In the genomic region with DNA sequence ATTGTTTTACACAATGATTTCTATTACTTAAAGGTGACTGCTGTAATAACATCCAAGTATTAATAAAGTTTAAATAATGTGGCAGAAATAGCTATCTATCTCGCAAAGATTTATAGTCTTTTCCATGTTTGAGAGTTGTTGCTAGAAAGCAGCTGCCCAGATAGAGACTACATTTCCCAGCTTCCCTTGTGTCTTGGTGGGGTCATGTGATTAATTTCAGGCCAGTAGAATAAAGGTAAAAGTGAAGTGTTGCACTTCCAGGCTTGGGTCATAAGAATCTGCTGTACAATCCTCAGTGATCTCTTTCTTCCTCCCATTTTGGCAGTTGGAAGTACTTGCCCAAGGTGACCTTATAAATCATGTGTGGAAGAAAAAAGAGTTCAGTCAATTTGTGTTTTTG, we compare ENCODE assay signal across 15 cellular contexts.
DNase-seq lines count a peak whose midpoint lies in the region; ATAC-seq and TF ChIP-seq lines count a peak whose summit lies in the region.
"Had no signal": no experiment of that assay in that cellular context is flagged by ENCODE, and none has a peak within 500 bp of the region (broad histone marks: within the 10 kb centered on the region; RNA-seq: fewer than 3 reads in every experiment).

No MANE protein-coding gene starts in this region.

- H3K23ac ChIP-seq in mesendoderm (ENCODE audit: low read length), result no peak overlapping the region

- peaks cover 10% of the 10 kb centered on the region for H3K4me1 Mint-ChIP-seq in MCF 10A (ENCODE audit: insufficient read depth, unreplicated experiment)
- H3K4me1 Mint-ChIP-seq: CD4-positive, alpha-beta memory T cell; IgD-negative memory B cell had no signal

- peak; percentile 63; the same call in 1 of the 2 replicates for ATAC-seq in HCT116
- no peak for ATAC-seq in GM18498 (IDR thresholded peaks at IDR 0.05; ENCODE audit: unreplicated experiment)
- ATAC-seq: A549, GM12878 had no signal

- H2BK120ac ChIP-seq in mesendoderm (ENCODE audit: low read depth, low read length), result no peak overlapping the region

- TF ChIP-seq CTCF in MCF 10A (IDR thresholded peaks at IDR 0.05; ENCODE audit: unreplicated experiment), result no peak
- no peak for TF ChIP-seq CTCF in breast epithelium (IDR thresholded peaks at IDR 0.05)
- TF ChIP-seq CTCF in HCT116 (IDR thresholded peaks at IDR 0.05 in 2 of 3, conservative IDR thresholded peaks at IDR 0.05 in 1 of 3; ENCODE audit: borderline replicate concordance in 1 of 3, insufficient read depth in 1 of 3, low read depth in 2 of 3, low read length in 2 of 3), result no peak

- no CpG with 5 or more reads among the region's 1 CpG for WGBS in mesendoderm (ENCODE audit: extremely low coverage, insufficient coverage, low lambda C conversion rate)

- no peak overlapping the region for H3K27ac ChIP-seq in breast epithelium
- H3K27ac ChIP-seq in HCT116 (ENCODE audit: low read depth, low read length), result no peak overlapping the region
- no peak overlapping the region for H3K27ac ChIP-seq in mesendoderm (ENCODE audit: low read depth, low read length)
- H3K27ac ChIP-seq: A549, C4-2B, KMS-11 had no signal

- H3K4ac ChIP-seq in mesendoderm (ENCODE audit: low read depth, low read length), result no peak overlapping the region

- no peak overlapping the region for H2BK15ac ChIP-seq in mesendoderm (replicated peaks; ENCODE audit: low read depth)

- RAD21 ChIA-PET in HCT116 (lab: Charles Lee; ENCODE audit: low non-redundant PET in 1 of 2, low total read pairs in 2 of 2, uncharacterized antibody in 2 of 2, unreplicated experiment in 2 of 2), result no interaction called here

- no peaks in the 10 kb centered on the region for H3K27me3 ChIP-seq in breast epithelium
- H3K27me3 ChIP-seq in HCT116 (ENCODE audit: insufficient read depth, low read length), result no peaks in the 10 kb centered on the region
- no peaks in the 10 kb centered on the region for H3K27me3 ChIP-seq in mesendoderm (ENCODE audit: insufficient read depth, low read length, poor library complexity)
- H3K27me3 ChIP-seq: BE2C had no signal

- H3K18ac ChIP-seq in mesendoderm (ENCODE audit: low read length), result no peak overlapping the region

- no peak overlapping the region for H3K4me3 Mint-ChIP-seq in MCF 10A (ENCODE audit: unreplicated experiment)
- H3K4me3 Mint-ChIP-seq: CD4-positive, alpha-beta memory T cell; IgD-negative memory B cell had no signal

- no peak for TF ChIP-seq RAD21 in HCT116 (IDR thresholded peaks at IDR 0.05; ENCODE audit: low read depth)

- H3K27me3 Mint-ChIP-seq in MCF 10A (ENCODE audit: insufficient read depth, unreplicated experiment), result no peaks in the 10 kb centered on the region
- H3K27me3 Mint-ChIP-seq: CD4-positive, alpha-beta memory T cell; IgD-negative memory B cell had no signal

- no peak overlapping the region for H4K8ac ChIP-seq in mesendoderm (ENCODE audit: low read depth, low read length)

- TF ChIP-seq POLR2A in breast epithelium (IDR thresholded peaks at IDR 0.05) (no peak), HCT116 (IDR thresholded peaks at IDR 0.05; ENCODE audit: borderline replicate concordance, extremely low read depth, insufficient read depth, insufficient read length) (no peak)

- H3K36me3 Mint-ChIP-seq in MCF 10A (ENCODE audit: insufficient read depth, unreplicated experiment), result no peaks in the 10 kb centered on the region
- H3K36me3 Mint-ChIP-seq: CD4-positive, alpha-beta memory T cell; IgD-negative memory B cell had no signal

- POLR2A ChIA-PET in MCF 10A (lab: Yijun Ruan, JAX) (no interaction called here), HCT116 (lab: Charles Lee) (no interaction called here)

- no peaks in the 10 kb centered on the region for H3K9me2 ChIP-seq in HCT116 (ENCODE audit: insufficient read depth)

- H3K79me2 ChIP-seq in HCT116 (ENCODE audit: insufficient read depth, low read length), result no peaks in the 10 kb centered on the region
- H3K79me2 ChIP-seq in mesendoderm (ENCODE audit: control insufficient read depth, insufficient read depth, low read length), result no peaks in the 10 kb centered on the region

- no peak overlapping the region for H3K4me2 ChIP-seq in HCT116 (ENCODE audit: low read length)
- H3K4me2 ChIP-seq in mesendoderm (ENCODE audit: low read length), result no peak overlapping the region
- H3K4me2 ChIP-seq: A549, KMS-11 had no signal

- H3K4me3 ChIP-seq in breast epithelium (no peak overlapping the region), HCT116 (replicated peaks in 1 of 2; ENCODE audit: low read depth in 1 of 2, low read length in 2 of 2) (no peak overlapping the region), mesendoderm (ENCODE audit: low read length) (no peak overlapping the region)
- H3K4me3 ChIP-seq: A549, GM12878 had no signal

- H3K79me1 ChIP-seq in mesendoderm (ENCODE audit: low read length), result no peaks in the 10 kb centered on the region

- intact Hi-C loops in MCF 10A (cut with micrococcal nuclease), result no loop called here
- intact Hi-C loops in breast epithelium (cut with DNase I; ENCODE audit: low total_unique reads), result no loop called here
- intact Hi-C loops in HCT116 (cut with micrococcal nuclease), result no loop called here

- H3K9ac ChIP-seq in HCT116 (ENCODE audit: low read length) (no peak overlapping the region), mesendoderm (ENCODE audit: low read length) (no peak overlapping the region)
- H3K9ac ChIP-seq: KMS-11 had no signal

- peaks cover 20% of the 10 kb centered on the region for H3K9me3 Mint-ChIP-seq in MCF 10A (ENCODE audit: unreplicated experiment)

- peak; percentile 1 for DNase-seq in MCF 10A (ENCODE audit: unreplicated experiment)
- no peak for DNase-seq in breast epithelium (ENCODE audit: low spot score in 2 of 2)
- no peak for DNase-seq in HCT116 (ENCODE audit: low read depth, low spot score)
- DNase-seq in OCI-M1 (lab: John Stamatoyannopoulos, UW), result peak; percentile 34
- peak; percentile 6 for DNase-seq in mesendoderm
- DNase-seq in NCI-H510A (lab: John Stamatoyannopoulos, UW), result no peak
- no peak for DNase-seq in EL
- DNase-seq: BE2C; CD4-positive, alpha-beta memory T cell had no signal

- H3K4me1 ChIP-seq in breast epithelium (no peaks in the 10 kb centered on the region), HCT116 (ENCODE audit: control insufficient read depth in 1 of 2, insufficient read depth in 2 of 2, low read length in 2 of 2) (no peaks in the 10 kb centered on the region), mesendoderm (ENCODE audit: control insufficient read depth, low read depth, low read length) (no peaks in the 10 kb centered on the region)
- H3K4me1 ChIP-seq: A549, BE2C had no signal

- H3K27ac Mint-ChIP-seq in MCF 10A (ENCODE audit: low read depth, unreplicated experiment), result no peak overlapping the region
- H3K27ac Mint-ChIP-seq: CD4-positive, alpha-beta memory T cell; IgD-negative memory B cell had no signal

- no TSS peak for BruUV-seq in MCF 10A (replicated peaks; lab: Mats Ljungman, UMichigan)
- BruUV-seq in HCT116 (replicated peaks; lab: Mats Ljungman, UMichigan), result no TSS peak

- peaks cover 6 to 15% of the 10 kb centered on the region in 2 donors for H3K9me3 ChIP-seq in breast epithelium
- no peaks in the 10 kb centered on the region for H3K9me3 ChIP-seq in HCT116 (ENCODE audit: control insufficient read depth in 1 of 2, insufficient read depth in 1 of 2, low read depth in 1 of 2, low read length in 2 of 2)
- H3K9me3 ChIP-seq: A549, BE2C had no signal

- H4K5ac ChIP-seq in mesendoderm (ENCODE audit: low read length), result no peak overlapping the region

- H2BK5ac ChIP-seq in mesendoderm (ENCODE audit: low read length), result no peak overlapping the region

- H3K56ac ChIP-seq in mesendoderm (ENCODE audit: low read length), result no peak overlapping the region

- CTCF ChIA-PET in MCF 10A (lab: Yijun Ruan, JAX), result no interaction called here
- CTCF ChIA-PET in HCT116 (lab: Charles Lee), result no interaction called here

- peak overlapping the region; percentile 76 for H2AFZ ChIP-seq in HCT116 (ENCODE audit: low read depth, low read length, poor library complexity, severe bottlenecking)

- H2AK5ac ChIP-seq in mesendoderm (ENCODE audit: low read length), result no peak overlapping the region

- no peaks in the 10 kb centered on the region for H4K20me1 ChIP-seq in HCT116 (ENCODE audit: insufficient read depth)

- H3K36me3 ChIP-seq in breast epithelium, result no peaks in the 10 kb centered on the region
- H3K36me3 ChIP-seq in HCT116 (ENCODE audit: control insufficient read depth in 1 of 2, insufficient read depth in 2 of 2, low read length in 2 of 2), result no peaks in the 10 kb centered on the region
- no peaks in the 10 kb centered on the region for H3K36me3 ChIP-seq in mesendoderm (ENCODE audit: control insufficient read depth, insufficient read depth, low read length)
- H3K36me3 ChIP-seq: BE2C had no signal

TF ChIP-seq in HCT116, 20 proteins besides CTCF, POLR2A, EP300 and RAD21:
- TF ChIP-seq EZH2phosphoT487 (IDR thresholded peaks at IDR 0.05; ENCODE audit: borderline replicate concordance), result no peak
- TF ChIP-seq CBX3 (IDR thresholded peaks at IDR 0.05; ENCODE audit: low read depth), result no peak
- TF ChIP-seq SRF (IDR thresholded peaks at IDR 0.05; ENCODE audit: low read depth), result no peak
- no peak for TF ChIP-seq SP1 (IDR thresholded peaks at IDR 0.05; ENCODE audit: low read depth)
- no peak for TF ChIP-seq TCF7L2 (IDR thresholded peaks at IDR 0.05; ENCODE audit: borderline replicate concordance, extremely low read depth, insufficient read depth, insufficient read length)
- no peak for TF ChIP-seq YY1 (IDR thresholded peaks at IDR 0.05; ENCODE audit: extremely low read depth, insufficient replicate concordance, low read depth, low read length)
- no peak for TF ChIP-seq CEBPB (IDR thresholded peaks at IDR 0.05; ENCODE audit: low read depth)
- TF ChIP-seq, protein P1, sequence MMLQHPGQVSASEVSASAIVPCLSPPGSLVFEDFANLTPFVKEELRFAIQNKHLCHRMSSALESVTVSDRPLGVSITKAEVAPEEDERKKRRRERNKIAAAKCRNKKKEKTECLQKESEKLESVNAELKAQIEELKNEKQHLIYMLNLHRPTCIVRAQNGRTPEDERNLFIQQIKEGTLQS (IDR thresholded peaks at IDR 0.05), result no peak

Comparison
In these comparisons a context has a peak if more than half of its experiments do, and no peak if none do; other contexts are left out.
1. DNase-seq: peak in MCF 10A (single experiment), OCI-M1 (single experiment) and mesendoderm (single experiment); none in breast epithelium (0 of 2), HCT116 (single experiment), NCI-H510A (single experiment) and EL (single experiment).